11 cellular contexts compared by ENCODE assay signal in genomic region chr1:8134546-8135235, GRCh38.
DNase-seq lines count a peak whose midpoint lies in the region; ATAC-seq and TF ChIP-seq lines count a peak whose summit lies in the region.
"Had no signal": no experiment of that assay in that cellular context is flagged by ENCODE, and none has a peak within 500 bp of the region (broad histone marks: within the 10 kb centered on the region; RNA-seq: fewer than 3 reads in every experiment).

No MANE protein-coding gene starts in this region.

- no peak overlapping the region for H3K4me3 Mint-ChIP-seq in activated CD8-positive, alpha-beta T cell treated with anti-CD3 and anti-CD28 coated beads, Interleukin-2, amount 10 ng/mL, durations not matched to agents 7 days and 5 days
- H3K4me3 Mint-ChIP-seq: stimulated activated memory B cell treated with anti-CD40 and anti-IgM and Interleukin-4, amounts not matched to agents 10 μg/mL and 1 μg/mL and 100 μg/mL, for 72 hours had no signal

- DNase-seq in HCT116 (ENCODE audit: low read depth, low spot score) (no peak), brain microvascular endothelial cell (peak; percentile 74), lower lobe of right lung (no peak), NCI-H345 (lab: John Stamatoyannopoulos, UW) (no peak), NCI-H2029 (lab: John Stamatoyannopoulos, UW) (no peak)
- DNase-seq in activated CD8-positive, alpha-beta T cell treated with anti-CD3 and anti-CD28 coated beads, Interleukin-2, amount 10 ng/mL, durations not matched to agents 7 days and 5 days, result no peak
- DNase-seq: activated T-cell treated with anti-CD3 and anti-CD28 coated beads, Interleukin-2, amount 50 U/mL, for 1 hour; cerebellar nuclear complex had no signal

- H3K4me3 ChIP-seq in HCT116 (replicated peaks in 1 of 2; ENCODE audit: low read depth in 1 of 2, low read length in 2 of 2) (0 out of 4 replicates have a peak overlapping the region, but pooled peaks of 1 of the 2 experiments have one; percentile 3), brain microvascular endothelial cell (ENCODE audit: low read depth, low read length) (peak overlapping the region; percentile 17), lower lobe of right lung (no peak overlapping the region), subcutaneous abdominal adipose tissue (ENCODE audit: low read depth in 1 of 5, low read length in 5 of 5) (peak overlapping the region in 2 of 5 donors; percentile 23 to 29)

- H3K4me1 ChIP-seq in HCT116 (ENCODE audit: control insufficient read depth in 1 of 2, insufficient read depth in 2 of 2, low read length in 2 of 2) (peaks cover 79 to 87% of the 10 kb centered on the region in 2 experiments), lower lobe of right lung (peaks cover 26% of the 10 kb centered on the region), subcutaneous abdominal adipose tissue (ENCODE audit: control insufficient read depth in 5 of 5, insufficient read depth in 5 of 5, low read length in 5 of 5) (peaks cover 0 to 40% (median 25%) of the 10 kb centered on the region in 5 donors)

- H4K20me1 ChIP-seq in HCT116 (ENCODE audit: insufficient read depth), result no peaks in the 10 kb centered on the region

- no peak for ATAC-seq in HCT116
- peak in 1 of 2 donors; percentile 23 for ATAC-seq in lower lobe of right lung
- no peak for ATAC-seq in HG03565 (IDR thresholded peaks at IDR 0.05; ENCODE audit: unreplicated experiment)
- ATAC-seq in activated CD8-positive, alpha-beta T cell treated with anti-CD3 and anti-CD28 coated beads, Interleukin-2, amount 10 ng/mL, durations not matched to agents 7 days and 5 days, result no peak
- ATAC-seq: stimulated activated memory B cell treated with anti-CD40 and anti-IgM and Interleukin-4, amounts not matched to agents 10 μg/mL and 1 μg/mL and 100 μg/mL, for 72 hours had no signal

- no peaks in the 10 kb centered on the region for H3K79me2 ChIP-seq in HCT116 (ENCODE audit: insufficient read depth, low read length)

- BruUV-seq in HCT116 (replicated peaks; lab: Mats Ljungman, UMichigan), result no TSS peak

- no peak overlapping the region for H3K27ac Mint-ChIP-seq in activated CD8-positive, alpha-beta T cell treated with anti-CD3 and anti-CD28 coated beads, Interleukin-2, amount 10 ng/mL, durations not matched to agents 7 days and 5 days
- H3K27ac Mint-ChIP-seq: stimulated activated memory B cell treated with anti-CD40 and anti-IgM and Interleukin-4, amounts not matched to agents 10 μg/mL and 1 μg/mL and 100 μg/mL, for 72 hours had no signal

- no peaks in the 10 kb centered on the region for H3K4me1 Mint-ChIP-seq in activated CD8-positive, alpha-beta T cell treated with anti-CD3 and anti-CD28 coated beads, Interleukin-2, amount 10 ng/mL, durations not matched to agents 7 days and 5 days (ENCODE audit: low read depth)
- H3K4me1 Mint-ChIP-seq: stimulated activated memory B cell treated with anti-CD40 and anti-IgM and Interleukin-4, amounts not matched to agents 10 μg/mL and 1 μg/mL and 100 μg/mL, for 72 hours had no signal

- H2AFZ ChIP-seq in HCT116 (ENCODE audit: low read depth, low read length, poor library complexity, severe bottlenecking), result no peak overlapping the region

- no peaks in the 10 kb centered on the region for H3K9me2 ChIP-seq in HCT116 (ENCODE audit: insufficient read depth)

- H3K4me2 ChIP-seq in HCT116 (ENCODE audit: low read length), result peak overlapping the region; percentile 68

- no peak for TF ChIP-seq RAD21 in HCT116 (IDR thresholded peaks at IDR 0.05; ENCODE audit: low read depth)

- in situ Hi-C loops in brain microvascular endothelial cell (cut with HindIII; ENCODE audit: low pct_ligation_motif_present, low sequenced_read_pairs), result no loop called here

- H3K9me3 Mint-ChIP-seq in activated CD8-positive, alpha-beta T cell treated with anti-CD3 and anti-CD28 coated beads, Interleukin-2, amount 10 ng/mL, durations not matched to agents 7 days and 5 days (ENCODE audit: insufficient read depth), result no peaks in the 10 kb centered on the region
- H3K9me3 Mint-ChIP-seq: stimulated activated memory B cell treated with anti-CD40 and anti-IgM and Interleukin-4, amounts not matched to agents 10 μg/mL and 1 μg/mL and 100 μg/mL, for 72 hours had no signal

- RAD21 ChIA-PET in HCT116 (lab: Charles Lee; ENCODE audit: low non-redundant PET in 1 of 2, low total read pairs in 2 of 2, uncharacterized antibody in 2 of 2, unreplicated experiment in 2 of 2), result no interaction called here

- TF ChIP-seq CTCF in HCT116 (IDR thresholded peaks at IDR 0.05 in 2 of 3, conservative IDR thresholded peaks at IDR 0.05 in 1 of 3; ENCODE audit: borderline replicate concordance in 1 of 3, insufficient read depth in 1 of 3, low read depth in 2 of 3, low read length in 2 of 3) (no peak), brain microvascular endothelial cell (IDR thresholded peaks at IDR 0.05; ENCODE audit: low read depth, low read length, missing control alignments) (no peak), lower lobe of right lung (IDR thresholded peaks at IDR 0.05) (no peak)

- peak overlapping the region; percentile 97 for H3K27ac ChIP-seq in HCT116 (ENCODE audit: low read depth, low read length)
- H3K27ac ChIP-seq in brain microvascular endothelial cell, result peak overlapping the region; percentile 96
- H3K27ac ChIP-seq in lower lobe of right lung, result peak overlapping the region; percentile 62
- H3K27ac ChIP-seq in subcutaneous abdominal adipose tissue (ENCODE audit: low read depth, low read length), result peak overlapping the region; percentile 66

- intact Hi-C loops in HCT116 (cut with micrococcal nuclease) (no loop called here), lower lobe of right lung (cut with DNase I) (no loop called here)

- POLR2A ChIA-PET in HCT116 (lab: Charles Lee), result interaction anchor here (0.6 to 6.7 kb wide), 15 partner anchors 8 to 104 kb away, joined by 3 to 61 read pairs (median 5); no protein-coding TSS in a partner anchor
- POLR2A ChIA-PET in activated CD8-positive, alpha-beta T cell treated with anti-CD3 and anti-CD28 coated beads, Interleukin-2, amount 10 ng/mL, durations not matched to agents 7 days and 5 days (lab: Charles Lee), result no interaction called here

- H3K9me3 ChIP-seq in HCT116 (ENCODE audit: control insufficient read depth in 1 of 2, insufficient read depth in 1 of 2, low read depth in 1 of 2, low read length in 2 of 2) (no peaks in the 10 kb centered on the region), lower lobe of right lung (no peaks in the 10 kb centered on the region), subcutaneous abdominal adipose tissue (ENCODE audit: control insufficient read depth in 5 of 5, low read length in 5 of 5) (no peaks in the 10 kb centered on the region)

- no peak for TF ChIP-seq POLR2A in HCT116 (IDR thresholded peaks at IDR 0.05; ENCODE audit: borderline replicate concordance, extremely low read depth, insufficient read depth, insufficient read length)

- peaks cover 40% of the 10 kb centered on the region for H3K27me3 Mint-ChIP-seq in activated CD8-positive, alpha-beta T cell treated with anti-CD3 and anti-CD28 coated beads, Interleukin-2, amount 10 ng/mL, durations not matched to agents 7 days and 5 days (ENCODE audit: low read depth)

- H3K27me3 ChIP-seq in HCT116 (ENCODE audit: insufficient read depth, low read length) (no peaks in the 10 kb centered on the region), brain microvascular endothelial cell (replicated peaks) (no peaks in the 10 kb centered on the region), lower lobe of right lung (ENCODE audit: low read depth) (no peaks in the 10 kb centered on the region), subcutaneous abdominal adipose tissue (ENCODE audit: control insufficient read depth in 5 of 5, insufficient read depth in 4 of 5, low read length in 5 of 5) (no peaks in the 10 kb centered on the region)

- H3K36me3 ChIP-seq in HCT116 (ENCODE audit: control insufficient read depth in 1 of 2, insufficient read depth in 2 of 2, low read length in 2 of 2), result no peaks in the 10 kb centered on the region
- no peaks in the 10 kb centered on the region for H3K36me3 ChIP-seq in brain microvascular endothelial cell (replicated peaks)
- no peaks in the 10 kb centered on the region for H3K36me3 ChIP-seq in lower lobe of right lung
- H3K36me3 ChIP-seq in subcutaneous abdominal adipose tissue (ENCODE audit: control insufficient read depth in 5 of 5, insufficient read depth in 5 of 5, low read length in 5 of 5), result no peaks in the 10 kb centered on the region

- H3K36me3 Mint-ChIP-seq in activated CD8-positive, alpha-beta T cell treated with anti-CD3 and anti-CD28 coated beads, Interleukin-2, amount 10 ng/mL, durations not matched to agents 7 days and 5 days (ENCODE audit: low read depth), result no peaks in the 10 kb centered on the region
- H3K36me3 Mint-ChIP-seq: stimulated activated memory B cell treated with anti-CD40 and anti-IgM and Interleukin-4, amounts not matched to agents 10 μg/mL and 1 μg/mL and 100 μg/mL, for 72 hours had no signal

- H3K9ac ChIP-seq in HCT116 (ENCODE audit: low read length) (peak overlapping the region; percentile 43), subcutaneous abdominal adipose tissue (ENCODE audit: low read length in 5 of 5) (no peak overlapping the region)

- CTCF ChIA-PET in HCT116 (lab: Charles Lee), result interaction anchor here (1.8 kb wide), 1 partner anchor 14 kb away, joined by 6 read pairs; no protein-coding TSS in a partner anchor
- CTCF ChIA-PET in activated CD8-positive, alpha-beta T cell treated with anti-CD3 and anti-CD28 coated beads, Interleukin-2, amount 10 ng/mL, durations not matched to agents 7 days and 5 days (lab: Charles Lee), result interaction anchor here (0.8 to 1.3 kb wide), 2 partner anchors 119 to 120 kb away, joined by 3 to 5 read pairs; no protein-coding TSS in a partner anchor

TF ChIP-seq in HCT116, 20 proteins besides CTCF, POLR2A, EP300 and RAD21 (continues in another document):
- TF ChIP-seq EZH2phosphoT487 (IDR thresholded peaks at IDR 0.05; ENCODE audit: borderline replicate concordance) (no peak), CEBPB (IDR thresholded peaks at IDR 0.05; ENCODE audit: low read depth) (no peak)
